8 cellular contexts compared by ENCODE assay signal in genomic region chr1:10074059-10074854, GRCh38. TPM values are rescaled to one million over a fixed set of nuclear protein-coding genes. Genes with fewer than 3 reads are reported as not detected.
DNase-seq lines count a peak whose midpoint lies in the region; ATAC-seq, FAIRE-seq and TF ChIP-seq lines count a peak whose summit lies in the region.

No MANE protein-coding gene starts in this region.

- H3K27ac Mint-ChIP-seq in GM23338, result 0 out of 2 replicates have a peak overlapping the region, but pooled peaks have one; percentile 11
- H3K27ac Mint-ChIP-seq in T-cell, result peak overlapping the region; percentile 4 to 50

- POLR2A ChIA-PET in AG04449 (lab: Yijun Ruan, JAX), result interaction anchor here (0.9 to 1.6 kb wide), 2 partner anchors 49 to 110 kb away, joined by 3 to 5 read pairs; no protein-coding TSS in a partner anchor
- POLR2A ChIA-PET in T-cell (lab: Charles Lee), result no interaction called here

- H3K4me2 ChIP-seq in GM23338, result no peak overlapping the region

- H3K4me1 ChIP-seq in GM23338 (ENCODE audit: insufficient read depth) (no peaks in the 10 kb centered on the region; the same call in 1 of the 2 replicates), BE2C (no peaks in the 10 kb centered on the region)

- no peak overlapping the region for H2AFZ ChIP-seq in GM23338

- no peaks in the 10 kb centered on the region for H3F3A ChIP-seq in GM23338 (replicated peaks; ENCODE audit: low read depth)

- peaks cover 3% of the 10 kb centered on the region for H3K36me3 Mint-ChIP-seq in GM23338 (ENCODE audit: low read depth)
- peaks cover 34% of the 10 kb centered on the region for H3K36me3 Mint-ChIP-seq in T-cell

- no peak for ATAC-seq in GM23338
- ATAC-seq in T-cell (replicated peaks in 1 of 4), result peak in 3 of 4 experiments; percentile 66 to 92 (median 75)

- no peaks in the 10 kb centered on the region for H3K9me3 ChIP-seq in BE2C

- H3K27me3 ChIP-seq in GM23338 (ENCODE audit: insufficient read depth) (no peaks in the 10 kb centered on the region), BE2C (no peaks in the 10 kb centered on the region)

- H3K4me3 Mint-ChIP-seq in GM23338 (no peak overlapping the region), T-cell (no peak overlapping the region)

- H3K36me3 ChIP-seq in GM23338 (ENCODE audit: insufficient read depth), result no peaks in the 10 kb centered on the region
- H3K36me3 ChIP-seq in BE2C, result no peaks in the 10 kb centered on the region

- 0 out of 2 replicates have a peak overlapping the region, but pooled peaks have one; percentile 32 for H3K27ac ChIP-seq in GM23338 (ENCODE audit: low read depth)

- peak; percentile 89 for DNase-seq in AG04449 (ENCODE audit: low read depth, low spot score)
- DNase-seq in GM23338 (ENCODE audit: low spot score), result no peak
- DNase-seq in T-cell, result peak in 8 of 34 experiments; percentile 3 to 31 (median 12)
- DNase-seq in astrocyte of the cerebellum (ENCODE audit: low read depth), result peak; percentile 96
- DNase-seq in kidney tubule cell (ENCODE audit: low spot score), result peak; percentile 90
- DNase-seq in stimulated activated CD4-positive, alpha-beta T cell treated with anti-CD3 and anti-CD28 coated beads, TNF-alpha, amount 100 ng/mL, for 48 hours (ENCODE audit: low read depth in 3 of 3), result peak; percentile 49 to 61 (median 53)
- DNase-seq in BE2C, result no peak
- no peak for DNase-seq in D721Med (ENCODE audit: insufficient read length, low spot score)

- H3K4me1 Mint-ChIP-seq in GM23338 (peaks cover 10% of the 10 kb centered on the region; the same call in 2 of the 3 replicates), T-cell (peaks cover 11 to 19% (median 13%) of the 10 kb centered on the region in 3 donors)

- no peaks in the 10 kb centered on the region for H3K27me3 Mint-ChIP-seq in GM23338 (ENCODE audit: insufficient read depth, low read depth, poor library complexity)
- H3K27me3 Mint-ChIP-seq in T-cell, result no peaks in the 10 kb centered on the region

- no peaks in the 10 kb centered on the region for H3K9me3 Mint-ChIP-seq in GM23338
- H3K9me3 Mint-ChIP-seq in T-cell, result no peaks in the 10 kb centered on the region

- FAIRE-seq in D721Med (lab: Jason Lieb, UNC), result no peak

- peaks cover 13% of the 10 kb centered on the region for H4K20me1 ChIP-seq in GM23338 (replicated peaks; ENCODE audit: insufficient read depth)

- H3K79me2 ChIP-seq in GM23338 (replicated peaks; ENCODE audit: insufficient read depth), result peaks cover 76% of the 10 kb centered on the region

- H3K9me2 ChIP-seq in GM23338 (ENCODE audit: insufficient read depth), result no peaks in the 10 kb centered on the region

- in situ Hi-C loops in astrocyte of the cerebellum (cut with HindIII; ENCODE audit: low sequenced_read_pairs), result no loop called here

- H3K4me3 ChIP-seq in AG04449 (ENCODE audit: low read depth, low read length) (no peak overlapping the region), GM23338 (no peak overlapping the region), astrocyte of the cerebellum (ENCODE audit: low read depth, low read length) (no peak overlapping the region), BE2C (ENCODE audit: low read depth, low read length) (no peak overlapping the region)

- CTCF ChIA-PET in AG04449 (lab: Yijun Ruan, JAX) (interaction anchor here (1.2 to 1.3 kb wide), 2 partner anchors 79 to 124 kb away, joined by 3 to 6 read pairs; no protein-coding TSS in a partner anchor), T-cell (lab: Charles Lee) (no interaction called here)

- TF ChIP-seq CTCF in AG04449 (IDR thresholded peaks at IDR 0.05; ENCODE audit: insufficient read depth, low read length, missing control alignments) (no peak), GM23338 (conservative IDR thresholded peaks at IDR 0.05; ENCODE audit: low read depth in 2 of 2) (no peak), astrocyte of the cerebellum (IDR thresholded peaks at IDR 0.05; ENCODE audit: low read depth, low read length, missing control alignments) (no peak), BE2C (IDR thresholded peaks at IDR 0.05; ENCODE audit: low read depth, low read length) (no peak), D721Med (IDR thresholded peaks at IDR 0.05; ENCODE audit: insufficient read depth, missing control alignments) (no peak)

TF ChIP-seq in GM23338, 12 proteins besides CTCF, POLR2A, EP300 and RAD21 (continues in another document):
- no peak for TF ChIP-seq EZH2phosphoT487 (IDR thresholded peaks at IDR 0.05; ENCODE audit: unreplicated experiment)
- no peak for TF ChIP-seq STAT1 (IDR thresholded peaks at IDR 0.05; ENCODE audit: unreplicated experiment)
- TF ChIP-seq ZNF462 (CRISPR knock-in tag; IDR thresholded peaks at IDR 0.05), result no peak

RNA-seq across cellular contexts. Expression of gene UBE4B, which starts 41.5 kb away (rescaled TPM):
- total RNA-seq in GM23338 (2014; rRNA removed; shearing (Covaris generic)), result 76.5 and 115 TPM in 2 replicates
- 27.9 and 28.4 TPM in 2 replicates for polyA plus RNA-seq in GM23338 (2016; fragmentation: Nextera tagmentation; extraction: Ambion mirVana)
- 10 to 100 TPM; 37.5 to 43.1 (median 41.9) TPM for total RNA-seq in T-cell
- polyA plus RNA-seq in BE2C (2012; ENCODE audit: insufficient read depth, insufficient read length, low read depth), result 16.1 TPM

Comparison
In these comparisons a context has a peak if more than half of its experiments do, and no peak if none do; other contexts are left out.
1. DNase-seq: peak in AG04449 (single experiment), astrocyte of the cerebellum (single experiment), kidney tubule cell (single experiment) and stimulated activated CD4-positive, alpha-beta T cell treated with anti-CD3 and anti-CD28 coated beads, TNF-alpha, amount 100 ng/mL, for 48 hours (3 of 3); none in GM23338 (single experiment), BE2C (single experiment) and D721Med (single experiment).